ENCODE assay signal across 8 cellular contexts in the genomic region with DNA sequence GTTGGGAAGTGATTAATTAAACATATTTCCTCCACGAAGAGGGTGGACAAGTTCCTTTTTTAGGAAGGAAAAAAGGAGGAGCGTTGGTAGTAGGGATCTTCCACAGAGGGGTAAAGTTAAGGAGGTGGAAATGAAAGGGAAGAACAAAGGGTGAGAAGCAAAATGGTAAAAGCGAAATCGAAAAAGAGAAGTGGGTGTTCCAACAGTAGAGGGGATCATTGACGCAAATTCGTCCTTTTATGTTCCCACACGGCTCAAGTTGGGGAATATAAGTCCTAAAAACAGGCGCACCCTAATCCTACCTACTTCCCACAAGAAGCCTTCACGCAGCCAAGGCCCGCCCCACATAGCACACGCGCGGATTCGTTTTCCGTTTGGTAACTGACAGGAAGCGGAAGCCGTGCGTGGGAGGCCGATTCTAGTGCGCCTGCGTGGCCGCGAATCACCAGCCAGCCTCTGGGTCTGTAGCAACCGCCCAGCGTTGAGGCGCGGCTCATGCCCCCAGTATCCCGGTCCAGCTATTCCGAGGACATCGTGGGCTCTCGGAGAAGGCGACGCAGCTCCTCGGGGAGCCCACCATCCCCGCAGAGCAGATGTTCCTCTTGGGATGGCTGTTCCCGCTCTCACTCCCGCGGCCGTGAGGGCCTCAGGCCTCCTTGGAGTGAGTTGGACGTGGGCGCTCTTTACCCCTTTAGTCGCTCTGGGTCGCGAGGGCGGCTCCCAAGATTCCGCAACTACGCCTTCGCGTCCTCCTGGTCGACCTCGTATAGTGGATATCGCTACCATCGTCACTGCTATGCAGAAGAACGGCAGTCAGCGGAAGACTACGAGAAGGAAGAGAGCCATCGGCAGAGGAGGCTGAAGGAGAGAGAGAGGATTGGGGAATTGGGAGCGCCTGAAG. TPM values are rescaled to one million over a fixed set of nuclear protein-coding genes. Genes with fewer than 3 reads are reported as not detected.
DNase-seq lines count a peak whose midpoint lies in the region; ATAC-seq and TF ChIP-seq lines count a peak whose summit lies in the region.

Gene NKAPL, plus strand, starts transcription at position 421 of the 901 bp plus-strand sequence. Its CDS starts 75 bp downstream, at position 496.

- peak within 1 kb of the TSS; percentile 47 for H3K27ac Mint-ChIP-seq in activated CD8-positive, alpha-beta memory T cell treated with anti-CD3 and anti-CD28 coated beads, Interleukin-2, amount 10 ng/mL, durations not matched to agents 7 days and 5 days
- H3K27ac Mint-ChIP-seq in naive B cell, result peak within 1 kb of the TSS in 2 of 6 donors; percentile 56 to 94

- DNase-seq in CD1c-positive myeloid dendritic cell (ENCODE audit: extremely low spot score) (peak; percentile 90), epithelial cell of esophagus (ENCODE audit: low read depth) (peak; percentile 64), naive B cell (peak; percentile 35), KBM-7 (no peak), NCI-H187 treated with DMSO at 0.1 percent for 48 hours (lab: John Stamatoyannopoulos, UW) (no peak)
- peak; percentile 67 for DNase-seq in activated CD8-positive, alpha-beta memory T cell treated with anti-CD3 and anti-CD28 coated beads, Interleukin-2, amount 10 ng/mL, durations not matched to agents 7 days and 5 days
- peak; percentile 68 for DNase-seq in stimulated activated naive CD8-positive, alpha-beta T cell treated with anti-CD3 and anti-CD28 coated beads, Interleukin-15, Interleukin-2, amounts not matched to agents 100 U/mL and 50 U/mL, for 24 hours

- peak; percentile 60 for ATAC-seq in activated CD8-positive, alpha-beta memory T cell treated with anti-CD3 and anti-CD28 coated beads, Interleukin-2, amount 10 ng/mL, durations not matched to agents 7 days and 5 days
- peak; percentile 78 to 87 for ATAC-seq in naive B cell (ENCODE audit: low read depth in 2 of 2)
- no peak for ATAC-seq in stimulated activated naive CD8-positive, alpha-beta T cell treated with anti-CD3 and anti-CD28 coated beads, Interleukin-15, Interleukin-2, amounts not matched to agents 100 U/mL and 50 U/mL, for 24 hours
- ATAC-seq in HG02852 (IDR thresholded peaks at IDR 0.05; ENCODE audit: unreplicated experiment), result no peak

- H3K27me3 Mint-ChIP-seq in activated CD8-positive, alpha-beta memory T cell treated with anti-CD3 and anti-CD28 coated beads, Interleukin-2, amount 10 ng/mL, durations not matched to agents 7 days and 5 days, result peaks cover 7% of the 10 kb centered on the region
- H3K27me3 Mint-ChIP-seq in naive B cell, result peaks cover 3 to 14% (median 7%) of the 10 kb centered on the region in 3 donors

- no peak for TF ChIP-seq CTCF in epithelial cell of esophagus (IDR thresholded peaks at IDR 0.05; ENCODE audit: insufficient read depth, low read depth, low read length, missing control alignments)

- peaks cover 8% of the 10 kb centered on the region for H3K4me1 Mint-ChIP-seq in activated CD8-positive, alpha-beta memory T cell treated with anti-CD3 and anti-CD28 coated beads, Interleukin-2, amount 10 ng/mL, durations not matched to agents 7 days and 5 days
- H3K4me1 Mint-ChIP-seq in naive B cell, result peaks cover 0 to 6% (median 5%) of the 10 kb centered on the region in 3 donors

- CTCF ChIA-PET in activated CD8-positive, alpha-beta memory T cell treated with anti-CD3 and anti-CD28 coated beads, Interleukin-2, amount 10 ng/mL, durations not matched to agents 7 days and 5 days (lab: Charles Lee), result no interaction called here

- in situ Hi-C loops in KBM-7 (cut with MboI; ENCODE audit: low pct_unique_long_range_greater_than_20kb, low sequenced_read_pairs), result no loop called here

- H3K9me3 Mint-ChIP-seq in activated CD8-positive, alpha-beta memory T cell treated with anti-CD3 and anti-CD28 coated beads, Interleukin-2, amount 10 ng/mL, durations not matched to agents 7 days and 5 days (ENCODE audit: low read depth), result peaks cover 4% of the 10 kb centered on the region
- peaks cover 0 to 19% (median 10%) of the 10 kb centered on the region in 7 donors for H3K9me3 Mint-ChIP-seq in naive B cell

- peak within 1 kb of the TSS; percentile 51 for H3K4me3 ChIP-seq in epithelial cell of esophagus (ENCODE audit: low read length)

- peak within 1 kb of the TSS; percentile 28 for H3K4me3 Mint-ChIP-seq in activated CD8-positive, alpha-beta memory T cell treated with anti-CD3 and anti-CD28 coated beads, Interleukin-2, amount 10 ng/mL, durations not matched to agents 7 days and 5 days
- H3K4me3 Mint-ChIP-seq in naive B cell, result peak within 1 kb of the TSS; percentile 49 to 88 (median 72)

- peaks cover 8% of the 10 kb centered on the region for H3K36me3 Mint-ChIP-seq in activated CD8-positive, alpha-beta memory T cell treated with anti-CD3 and anti-CD28 coated beads, Interleukin-2, amount 10 ng/mL, durations not matched to agents 7 days and 5 days
- peaks cover 10 to 20% of the 10 kb centered on the region in 2 donors for H3K36me3 Mint-ChIP-seq in naive B cell

RNA-seq across cellular contexts. Expression of gene NKAPL, which starts in this region (rescaled TPM):
- under 1 TPM in 1 of 2 experiments, not detected in 1; 0.26 TPM for total RNA-seq in activated CD8-positive, alpha-beta memory T cell treated with anti-CD3 and anti-CD28 coated beads, Interleukin-2, amount 10 ng/mL, durations not matched to agents 7 days and 5 days
- polyA plus RNA-seq in naive B cell (ENCODE audit: low read depth in 6 of 6), result under 1 TPM in 4 of 6 donors, not detected in 2; 0.25 to 0.61 (median 0.40) TPM

Comparison
In these comparisons a context has a peak if more than half of its experiments do, and no peak if none do; other contexts are left out.
1. Peak in DNase-seq and ATAC-seq in activated CD8-positive, alpha-beta memory T cell treated with anti-CD3 and anti-CD28 coated beads, Interleukin-2, amount 10 ng/mL, durations not matched to agents 7 days and 5 days; RNA of the gene not detected or under 1 TPM.
2. Peak in DNase-seq and ATAC-seq in naive B cell; RNA of the gene not detected or under 1 TPM.
3. DNase-seq: peak in CD1c-positive myeloid dendritic cell (single experiment), epithelial cell of esophagus (single experiment) and stimulated activated naive CD8-positive, alpha-beta T cell treated with anti-CD3 and anti-CD28 coated beads, Interleukin-15, Interleukin-2, amounts not matched to agents 100 U/mL and 50 U/mL, for 24 hours (single experiment); none in KBM-7 (single experiment) and NCI-H187 treated with DMSO at 0.1 percent for 48 hours (single experiment).